Comparison of ENCODE assay signal across 8 cellular contexts in genomic region chr11:3905080-3905953, GRCh38. TPM values are rescaled to one million over a fixed set of nuclear protein-coding genes. Genes with fewer than 3 reads are reported as not detected.
A peak's percentile ranks its signal among the peaks of the same experiment; 100 is the strongest.
DNase-seq lines count a peak whose midpoint lies in the region; ATAC-seq and TF ChIP-seq lines count a peak whose summit lies in the region.

No MANE protein-coding gene starts in this region.

- no peak overlapping the region for H3K56ac ChIP-seq in mesendoderm (ENCODE audit: low read length)

- no peak overlapping the region for H3K18ac ChIP-seq in mesendoderm (ENCODE audit: low read length)

- WGBS in mesendoderm (ENCODE audit: extremely low coverage, insufficient coverage, low lambda C conversion rate): 100% methylated on average over 1 of the region's 3 CpGs

- H2BK5ac ChIP-seq in mesendoderm (ENCODE audit: low read length): no peak overlapping the region

- no peaks in the 10 kb centered on the region for H3K79me1 ChIP-seq in mesendoderm (ENCODE audit: low read length)

- DNase-seq in astrocyte of the hippocampus (ENCODE audit: low read depth, low spot score): peak; percentile 62
- DNase-seq in mesendoderm: peak; percentile 34
- peak; percentile 66 for DNase-seq in stimulated activated naive CD4-positive, alpha-beta T cell treated with Interleukin-2 at 50 U/mL for 16 hours (lab: John Stamatoyannopoulos, UW)
- no peak for DNase-seq in WERI-Rb-1
- no peak for DNase-seq in NCI-H1694 (lab: John Stamatoyannopoulos, UW)

- peak overlapping the region; percentile 74 for H3K27ac Mint-ChIP-seq in T-helper 1 cell treated with Interleukin-12 subunit alpha and Interleukin-12 subunit beta and Interleukin-4 antibody, amounts not matched to agents 30 μg/mL and 1 μg/mL, for 36 hours

- H4K5ac ChIP-seq in mesendoderm (ENCODE audit: low read length): no peak overlapping the region

- H3K4me1 Mint-ChIP-seq in T-helper 1 cell treated with Interleukin-12 subunit alpha and Interleukin-12 subunit beta and Interleukin-4 antibody, amounts not matched to agents 30 μg/mL and 1 μg/mL, for 36 hours (ENCODE audit: low read depth): peaks cover 63% of the 10 kb centered on the region

- H3K27ac ChIP-seq in mesendoderm (ENCODE audit: low read depth, low read length) (no peak overlapping the region), WERI-Rb-1 (no peak overlapping the region)

- H2BK15ac ChIP-seq in mesendoderm (replicated peaks; ENCODE audit: low read depth): no peak overlapping the region

- H3K9me3 Mint-ChIP-seq in T-helper 1 cell treated with Interleukin-12 subunit alpha and Interleukin-12 subunit beta and Interleukin-4 antibody, amounts not matched to agents 30 μg/mL and 1 μg/mL, for 36 hours: no peaks in the 10 kb centered on the region

- H2BK120ac ChIP-seq in mesendoderm (ENCODE audit: low read depth, low read length): no peak overlapping the region

- H3K4me1 ChIP-seq in mesendoderm (ENCODE audit: control insufficient read depth, low read depth, low read length): no peaks in the 10 kb centered on the region

- no peak for TF ChIP-seq CTCF in WERI-Rb-1 (IDR thresholded peaks at IDR 0.05; ENCODE audit: low read depth, low read length)

- no peak overlapping the region for H4K8ac ChIP-seq in mesendoderm (ENCODE audit: low read depth, low read length)

- H3K27me3 Mint-ChIP-seq in T-helper 1 cell treated with Interleukin-12 subunit alpha and Interleukin-12 subunit beta and Interleukin-4 antibody, amounts not matched to agents 30 μg/mL and 1 μg/mL, for 36 hours (ENCODE audit: low read depth): no peaks in the 10 kb centered on the region

- H3K9ac ChIP-seq in mesendoderm (ENCODE audit: low read length): no peak overlapping the region

- H3K23ac ChIP-seq in mesendoderm (ENCODE audit: low read length): no peak overlapping the region

- no peaks in the 10 kb centered on the region for H3K36me3 ChIP-seq in mesendoderm (ENCODE audit: control insufficient read depth, insufficient read depth, low read length)
- no peaks in the 10 kb centered on the region for H3K36me3 ChIP-seq in WERI-Rb-1

- peak overlapping the region; percentile 38 for H3K4me3 Mint-ChIP-seq in T-helper 1 cell treated with Interleukin-12 subunit alpha and Interleukin-12 subunit beta and Interleukin-4 antibody, amounts not matched to agents 30 μg/mL and 1 μg/mL, for 36 hours

- ATAC-seq in GM18867 (IDR thresholded peaks at IDR 0.05; ENCODE audit: unreplicated experiment) (peak; percentile 72), HG03103 (IDR thresholded peaks at IDR 0.05; ENCODE audit: low read depth, unreplicated experiment) (peak; percentile 79)

- H3K4me3 ChIP-seq in mesendoderm (ENCODE audit: low read length) (no peak overlapping the region), WERI-Rb-1 (ENCODE audit: low read depth, low read length) (no peak overlapping the region)

- no peaks in the 10 kb centered on the region for H3K9me3 ChIP-seq in WERI-Rb-1 (ENCODE audit: severe bottlenecking)

- no peak overlapping the region for H3K4ac ChIP-seq in mesendoderm (ENCODE audit: low read depth, low read length)

- H3K36me3 Mint-ChIP-seq in T-helper 1 cell treated with Interleukin-12 subunit alpha and Interleukin-12 subunit beta and Interleukin-4 antibody, amounts not matched to agents 30 μg/mL and 1 μg/mL, for 36 hours (ENCODE audit: low read depth): no peaks in the 10 kb centered on the region

- no peak overlapping the region for H2AK5ac ChIP-seq in mesendoderm (ENCODE audit: low read length)

- H3K79me2 ChIP-seq in mesendoderm (ENCODE audit: control insufficient read depth, insufficient read depth, low read length): no peaks in the 10 kb centered on the region

- H3K27me3 ChIP-seq in mesendoderm (ENCODE audit: insufficient read depth, low read length, poor library complexity) (no peaks in the 10 kb centered on the region), WERI-Rb-1 (ENCODE audit: insufficient read depth, low read depth, severe bottlenecking) (no peaks in the 10 kb centered on the region)

- no peak overlapping the region for H3K4me2 ChIP-seq in mesendoderm (ENCODE audit: low read length)

RNA-seq across cellular contexts. Expression of gene STIM1, which starts 49.9 kb away (rescaled TPM):
- polyA plus RNA-seq in mesendoderm (2013, experiment 1 of 2): 9.2 TPM
- polyA plus RNA-seq in mesendoderm (2013, experiment 2 of 2): 8.3 TPM

Comparison
In these comparisons a context has a peak if more than half of its experiments do, and no peak if none do; other contexts are left out.
1. DNase-seq: peak in astrocyte of the hippocampus (single experiment), mesendoderm (single experiment) and stimulated activated naive CD4-positive, alpha-beta T cell treated with Interleukin-2 at 50 U/mL for 16 hours (single experiment); none in WERI-Rb-1 (single experiment) and NCI-H1694 (single experiment).